1 cellular context compared by ENCODE assay signal in the genomic region with DNA sequence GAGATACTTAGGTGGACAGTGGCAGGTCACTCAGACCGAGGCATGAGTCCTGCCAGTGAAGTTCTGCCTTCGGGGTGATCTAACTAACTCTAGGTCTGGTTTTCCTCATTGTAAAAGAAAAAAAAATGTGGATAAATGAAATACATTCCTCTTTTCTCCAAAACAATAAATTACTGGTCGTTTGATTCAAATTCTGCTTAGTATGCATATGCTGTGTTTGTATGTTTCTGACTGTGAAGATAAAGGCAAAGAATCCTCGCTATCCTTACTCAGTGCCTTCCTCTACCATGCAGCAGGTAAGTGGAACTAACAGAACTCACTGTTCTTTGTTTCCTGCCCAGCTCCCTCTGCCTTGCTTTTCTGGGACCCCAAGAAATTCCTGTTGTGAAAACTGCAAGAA.
TF ChIP-seq lines count a peak whose summit lies in the region.

No MANE protein-coding gene starts in this region.

TF ChIP-seq in GM23338, 12 proteins besides CTCF, POLR2A, EP300 and RAD21:
- TF ChIP-seq ZNF462 (CRISPR knock-in tag; IDR thresholded peaks at IDR 0.05) (no peak), JUNB (IDR thresholded peaks at IDR 0.05; ENCODE audit: unreplicated experiment) (no peak), EZH2phosphoT487 (IDR thresholded peaks at IDR 0.05; ENCODE audit: unreplicated experiment) (no peak), CREB1 (CRISPR knock-in tag; IDR thresholded peaks at IDR 0.05; ENCODE audit: low read depth) (no peak), NANOG (IDR thresholded peaks at IDR 0.05; ENCODE audit: borderline replicate concordance) (no peak), ZNF114 (CRISPR knock-in tag; IDR thresholded peaks at IDR 0.05) (no peak), ZNF331 (CRISPR knock-in tag; IDR thresholded peaks at IDR 0.05; ENCODE audit: low read depth) (no peak), POLR2AphosphoS5 (IDR thresholded peaks at IDR 0.05; ENCODE audit: low read depth) (no peak), EZH2 (IDR thresholded peaks at IDR 0.05; ENCODE audit: low read depth, unreplicated experiment) (no peak)
- TF ChIP-seq, protein P1, sequence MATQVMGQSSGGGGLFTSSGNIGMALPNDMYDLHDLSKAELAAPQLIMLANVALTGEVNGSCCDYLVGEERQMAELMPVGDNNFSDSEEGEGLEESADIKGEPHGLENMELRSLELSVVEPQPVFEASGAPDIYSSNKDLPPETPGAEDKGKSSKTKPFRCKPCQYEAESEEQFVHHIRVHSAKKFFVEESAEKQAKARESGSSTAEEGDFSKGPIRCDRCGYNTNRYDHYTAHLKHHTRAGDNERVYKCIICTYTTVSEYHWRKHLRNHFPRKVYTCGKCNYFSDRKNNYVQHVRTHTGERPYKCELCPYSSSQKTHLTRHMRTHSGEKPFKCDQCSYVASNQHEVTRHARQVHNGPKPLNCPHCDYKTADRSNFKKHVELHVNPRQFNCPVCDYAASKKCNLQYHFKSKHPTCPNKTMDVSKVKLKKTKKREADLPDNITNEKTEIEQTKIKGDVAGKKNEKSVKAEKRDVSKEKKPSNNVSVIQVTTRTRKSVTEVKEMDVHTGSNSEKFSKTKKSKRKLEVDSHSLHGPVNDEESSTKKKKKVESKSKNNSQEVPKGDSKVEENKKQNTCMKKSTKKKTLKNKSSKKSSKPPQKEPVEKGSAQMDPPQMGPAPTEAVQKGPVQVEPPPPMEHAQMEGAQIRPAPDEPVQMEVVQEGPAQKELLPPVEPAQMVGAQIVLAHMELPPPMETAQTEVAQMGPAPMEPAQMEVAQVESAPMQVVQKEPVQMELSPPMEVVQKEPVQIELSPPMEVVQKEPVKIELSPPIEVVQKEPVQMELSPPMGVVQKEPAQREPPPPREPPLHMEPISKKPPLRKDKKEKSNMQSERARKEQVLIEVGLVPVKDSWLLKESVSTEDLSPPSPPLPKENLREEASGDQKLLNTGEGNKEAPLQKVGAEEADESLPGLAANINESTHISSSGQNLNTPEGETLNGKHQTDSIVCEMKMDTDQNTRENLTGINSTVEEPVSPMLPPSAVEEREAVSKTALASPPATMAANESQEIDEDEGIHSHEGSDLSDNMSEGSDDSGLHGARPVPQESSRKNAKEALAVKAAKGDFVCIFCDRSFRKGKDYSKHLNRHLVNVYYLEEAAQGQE (IDR thresholded peaks at IDR 0.05; ENCODE audit: unreplicated experiment) = no peak
- TF ChIP-seq, protein P2, sequence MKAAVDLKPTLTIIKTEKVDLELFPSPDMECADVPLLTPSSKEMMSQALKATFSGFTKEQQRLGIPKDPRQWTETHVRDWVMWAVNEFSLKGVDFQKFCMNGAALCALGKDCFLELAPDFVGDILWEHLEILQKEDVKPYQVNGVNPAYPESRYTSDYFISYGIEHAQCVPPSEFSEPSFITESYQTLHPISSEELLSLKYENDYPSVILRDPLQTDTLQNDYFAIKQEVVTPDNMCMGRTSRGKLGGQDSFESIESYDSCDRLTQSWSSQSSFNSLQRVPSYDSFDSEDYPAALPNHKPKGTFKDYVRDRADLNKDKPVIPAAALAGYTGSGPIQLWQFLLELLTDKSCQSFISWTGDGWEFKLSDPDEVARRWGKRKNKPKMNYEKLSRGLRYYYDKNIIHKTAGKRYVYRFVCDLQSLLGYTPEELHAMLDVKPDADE (IDR thresholded peaks at IDR 0.05) = no peak
TF ChIP-seq in GM23338: peak in this region for 0.
